In genomic region chr1:56202743-56203142, GRCh38 we compare ENCODE assay signal across 25 cellular contexts.
DNase-seq lines count a peak whose midpoint lies in the region; ATAC-seq, FAIRE-seq and TF ChIP-seq lines count a peak whose summit lies in the region.
"Had no signal": no experiment of that assay in that cellular context is flagged by ENCODE, and none has a peak within 500 bp of the region (broad histone marks: within the 10 kb centered on the region; RNA-seq: fewer than 3 reads in every experiment).

No MANE protein-coding gene starts in this region.

- H3K27ac ChIP-seq in hepatocyte, result no peak overlapping the region
- H3K27ac ChIP-seq: BLaER1, KMS-11 had no signal

- H4K20me1 ChIP-seq in hepatocyte (ENCODE audit: insufficient read depth, poor library complexity, severe bottlenecking), result no peaks in the 10 kb centered on the region
- H4K20me1 ChIP-seq: BLaER1 had no signal

- no peak overlapping the region for H3K27ac Mint-ChIP-seq in naive thymus-derived CD8-positive, alpha-beta T cell
- H3K27ac Mint-ChIP-seq: CD4-positive, alpha-beta T cell had no signal

- H3K9me2 ChIP-seq in hepatocyte (replicated peaks; ENCODE audit: insufficient read depth), result no peaks in the 10 kb centered on the region

- H2AFZ ChIP-seq in hepatocyte, result no peak overlapping the region

- H3K36me3 Mint-ChIP-seq in naive thymus-derived CD8-positive, alpha-beta T cell, result no peaks in the 10 kb centered on the region

- H3K9me3 ChIP-seq in hepatocyte (ENCODE audit: low read depth), result peaks cover 7% of the 10 kb centered on the region

- no peaks in the 10 kb centered on the region for H3K4me1 ChIP-seq in hepatocyte (ENCODE audit: insufficient read depth)
- H3K4me1 ChIP-seq: BLaER1 had no signal

- 40% methylated on average over 3 of the region's 3 CpGs for WGBS in hepatocyte (ENCODE audit: low lambda C conversion rate, missing lambda C conversion rate)

- H3K4me3 ChIP-seq in hepatocyte, result no peak overlapping the region
- H3K4me3 ChIP-seq: BLaER1 had no signal

- H3K27me3 ChIP-seq in hepatocyte, result no peaks in the 10 kb centered on the region
- H3K27me3 ChIP-seq: BLaER1 had no signal

- TF ChIP-seq POLR2A in GM12892 (IDR thresholded peaks at IDR 0.05; ENCODE audit: low read depth, low read length), result no peak

- H3K4me2 ChIP-seq in hepatocyte, result no peak overlapping the region
- H3K4me2 ChIP-seq: BLaER1, KMS-11 had no signal

- DNase-seq in GM12892 (ENCODE audit: insufficient read length) (no peak), amniotic epithelial cell (ENCODE audit: low read depth) (peak; percentile 92), hepatocyte (ENCODE audit: low spot score) (peak; percentile 16), renal cortical epithelial cell (ENCODE audit: low read depth) (peak; percentile 13), activated gamma-delta T cell treated with Interleukin-2 at 50 U/mL for 16 hours (no peak), medulla oblongata (ENCODE audit: extremely low spot score) (no peak), NCI-H1092 treated with DMSO at 0.1 percent for 48 hours (lab: John Stamatoyannopoulos, UW) (no peak)
- no peak for DNase-seq in naive thymus-derived CD8-positive, alpha-beta T cell
- DNase-seq: CD4-positive, alpha-beta T cell; COR-L47; DMS 273 treated with DMSO at 0.1 percent for 48 hours; DMS79 treated with DMSO at 0.1 percent for 48 hours; GOT3; HCEC 1CT; IMR-90; NCI-H1105 treated with DMSO at 0.1 percent for 48 hours; NCI-H2029 treated with DMSO at 0.1 percent for 48 hours; NCI-H226; NCI-H510A treated with DMSO at 0.1 percent for 48 hours; NCI-H774; Right ventricle myocardium superior had no signal

- FAIRE-seq in GM12892 (lab: Jason Lieb, UNC), result peak; percentile 30
- FAIRE-seq: GM18507, GM19239 had no signal

- H3K4me1 Mint-ChIP-seq in naive thymus-derived CD8-positive, alpha-beta T cell, result no peaks in the 10 kb centered on the region

- POLR2A ChIA-PET in naive thymus-derived CD8-positive, alpha-beta T cell (lab: Charles Lee), result no interaction called here

- no peaks in the 10 kb centered on the region for H3K79me2 ChIP-seq in hepatocyte

- H3K4me3 Mint-ChIP-seq in naive thymus-derived CD8-positive, alpha-beta T cell, result no peak overlapping the region
- H3K4me3 Mint-ChIP-seq: CD4-positive, alpha-beta T cell had no signal

- no peak for TF ChIP-seq CTCF in hepatocyte (IDR thresholded peaks at IDR 0.05; ENCODE audit: poor library complexity)

- no peak for ATAC-seq in naive thymus-derived CD8-positive, alpha-beta T cell

- no peaks in the 10 kb centered on the region for H3K36me3 ChIP-seq in hepatocyte (replicated peaks; ENCODE audit: insufficient read depth, low read depth)
- H3K36me3 ChIP-seq: BLaER1 had no signal

- peaks cover 0 to 12% (median 2%) of the 10 kb centered on the region in 9 donors for H3K9me3 Mint-ChIP-seq in naive thymus-derived CD8-positive, alpha-beta T cell

- peaks cover 0 to 6% (median 1%) of the 10 kb centered on the region in 5 donors for H3K27me3 Mint-ChIP-seq in naive thymus-derived CD8-positive, alpha-beta T cell
- H3K27me3 Mint-ChIP-seq: CD4-positive, alpha-beta T cell had no signal

Comparison
In these comparisons a context has a peak if more than half of its experiments do, and no peak if none do; other contexts are left out.
1. DNase-seq: peak in amniotic epithelial cell (single experiment), hepatocyte (single experiment) and renal cortical epithelial cell (single experiment); none in GM12892 (single experiment), naive thymus-derived CD8-positive, alpha-beta T cell (0 of 10), activated gamma-delta T cell treated with Interleukin-2 at 50 U/mL for 16 hours (single experiment), medulla oblongata (single experiment) and NCI-H1092 treated with DMSO at 0.1 percent for 48 hours (single experiment).